Comparison of ENCODE assay signal across 8 cellular contexts in the genomic region with DNA sequence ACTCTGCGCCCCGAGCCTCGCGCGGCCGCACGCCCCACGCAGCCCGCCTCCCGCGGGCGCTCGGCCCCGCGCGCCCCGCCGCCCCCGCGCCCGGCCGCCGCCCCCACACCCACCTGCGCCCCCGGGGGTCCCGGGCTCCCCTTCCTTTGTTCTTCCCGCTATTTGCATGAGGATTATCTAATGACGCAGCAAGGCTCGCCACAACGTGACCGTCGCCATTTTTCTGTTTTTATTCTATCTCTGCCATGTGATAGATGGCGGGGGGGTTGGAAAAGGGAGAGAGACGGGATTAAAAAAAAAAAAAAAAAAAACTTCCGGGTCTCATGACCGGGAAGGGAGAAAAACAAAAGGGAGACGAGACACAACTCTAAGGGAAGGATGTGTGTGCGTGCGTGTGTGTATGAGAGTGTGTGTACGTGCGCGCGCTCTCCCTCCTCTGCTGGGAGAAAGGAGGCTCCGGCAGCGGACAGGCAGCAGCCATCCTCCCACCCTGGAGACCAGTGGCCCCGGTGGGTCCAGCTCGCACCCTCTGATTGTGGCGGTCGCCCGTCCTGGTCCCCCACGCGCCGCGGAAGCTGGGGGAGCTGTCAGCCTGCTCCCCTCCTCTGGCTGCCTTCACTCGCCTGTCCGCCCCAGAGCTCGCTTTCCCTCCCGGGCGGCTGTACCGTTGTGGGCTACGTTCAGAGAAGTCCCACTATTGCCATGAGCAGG.
DNase-seq lines count a peak whose midpoint lies in the region; ATAC-seq, FAIRE-seq and TF ChIP-seq lines count a peak whose summit lies in the region.

No MANE protein-coding gene starts in this region.

- H2AFZ ChIP-seq in HepG2 (ENCODE audit: low read length): peak overlapping the region; percentile 86

- intact Hi-C loops in HepG2 (cut with micrococcal nuclease; ENCODE audit: unreplicated experiment): loop anchor here (5.0 to 10.0 kb wide), 2 partner anchors 90 to 357 kb away; partner anchors contain the start of genes LEPR and LEPROT

- peak in 1 of 2 experiments; percentile 54; a peak in 2 of 4 replicates for TF ChIP-seq POLR2A in HepG2 (IDR thresholded peaks at IDR 0.05; ENCODE audit: insufficient read depth in 1 of 2, low read depth in 2 of 2, low read length in 2 of 2)

- peak overlapping the region; percentile 64 to 84 (median 74) for H3K4me3 ChIP-seq in HepG2 (replicated peaks in 1 of 3; ENCODE audit: insufficient read depth in 1 of 3, low read depth in 2 of 3, low read length in 3 of 3)

- TF ChIP-seq RAD21 in HepG2 (CRISPR knock-in tag; IDR thresholded peaks at IDR 0.05): no peak

- peak overlapping the region; percentile 78 for H3K9ac ChIP-seq in HepG2 (ENCODE audit: insufficient read depth, low read depth, low read length)

- peak; percentile 26 for DNase-seq in NK-92 treated with Interleukin-12 subunit alpha and Interleukin-12 subunit beta, amount 100 ng/mL, for 24 hours (lab: John Stamatoyannopoulos, UW)
- no peak for DNase-seq in NK-92 (lab: John Stamatoyannopoulos, UW; ENCODE audit: unreplicated experiment)
- peak; percentile 81 for DNase-seq in NCI-H69 (lab: John Stamatoyannopoulos, UW)
- peak; percentile 42 to 47 for DNase-seq in activated CD4-positive, alpha-beta T cell treated with anti-CD3 and anti-CD28 coated beads, Interleukin-2, amount 50 U/mL, for 4 hours
- DNase-seq in effector CD4-positive, alpha-beta T cell: peak; percentile 41
- peak; percentile 29 for DNase-seq in HepG2 (ENCODE audit: low spot score)
- peak; percentile 58 to 61 for DNase-seq in stimulated activated CD4-positive, alpha-beta T cell treated with anti-CD3 and anti-CD28 coated beads, Interleukin-2, amount 100 ng/mL, for 24 hours

- POLR2A ChIA-PET in HepG2 (lab: Yijun Ruan, JAX): no interaction called here

- no peak for FAIRE-seq in HepG2 (lab: Jason Lieb, UNC)

- H3K4me2 ChIP-seq in HepG2 (ENCODE audit: low read depth, low read length): peak overlapping the region; percentile 95

- H3K9me3 ChIP-seq in HepG2 (ENCODE audit: low read length): no peaks in the 10 kb centered on the region

- H3K79me2 ChIP-seq in HepG2 (ENCODE audit: insufficient read depth, low read length): no peaks in the 10 kb centered on the region

- in situ Hi-C loops in HepG2 (cut with HindIII; ENCODE audit: extremely low pct_ligation_motif_present, low pct_unique_long_range_greater_than_20kb): loop anchor here (5.0 kb wide), 2 partner anchors 80 to 140 kb away; partner anchors contain the start of gene AK4

- no peak for TF ChIP-seq EP300 in HepG2 (IDR thresholded peaks at IDR 0.05; ENCODE audit: low read depth in 2 of 2, low read length in 2 of 2)
- no peak for TF ChIP-seq EP300 in HepG2 (CRISPR knock-in tag; IDR thresholded peaks at IDR 0.05; ENCODE audit: borderline replicate concordance)

- CTCF ChIA-PET in HepG2 (lab: Yijun Ruan, JAX; ENCODE audit: low intra/inter-chr PET ratio, low total read pairs): no interaction called here

- H3K4me1 ChIP-seq in HepG2 (ENCODE audit: insufficient read depth, low read length): peaks cover 14% of the 10 kb centered on the region; the same call in 1 of the 2 replicates

- peak; percentile 38 for ATAC-seq in HG03354 (IDR thresholded peaks at IDR 0.05; ENCODE audit: poor library complexity, severe bottlenecking, unreplicated experiment)
- ATAC-seq in HepG2: peak; percentile 49

- H3K27me3 ChIP-seq in HepG2 (ENCODE audit: control insufficient read depth in 1 of 2, insufficient read depth in 2 of 2, low read length in 2 of 2): peaks cover 0 to 8% of the 10 kb centered on the region in 2 experiments; a peak in 2 of 5 replicates

- 2% methylated on average over 23 of the region's 61 CpGs for WGBS in HepG2 (ENCODE audit: low lambda C conversion rate)

- TF ChIP-seq CTCF in HepG2 (CRISPR knock-in tag; IDR thresholded peaks at IDR 0.05): no peak

- no peaks in the 10 kb centered on the region for H4K20me1 ChIP-seq in HepG2 (ENCODE audit: insufficient read depth, low read length)

- BruUV-seq in HepG2 (replicated peaks; lab: Mats Ljungman, UMichigan): TSS peak; percentile 94

- no peaks in the 10 kb centered on the region for H3K36me3 ChIP-seq in HepG2 (replicated peaks in 1 of 2; ENCODE audit: control insufficient read depth in 1 of 2, insufficient read depth in 2 of 2, low read length in 2 of 2)

- peak overlapping the region; percentile 26 for H3K27ac ChIP-seq in HepG2 (ENCODE audit: extremely low read length, insufficient read depth, low read length)

TF ChIP-seq in HepG2, 621 proteins besides CTCF, POLR2A, EP300 and RAD21 (continues in another document):
- TF ChIP-seq ZNF782 (CRISPR knock-in tag; IDR thresholded peaks at IDR 0.05; ENCODE audit: borderline replicate concordance) (no peak), SOX6 (IDR thresholded peaks at IDR 0.05) (no peak), SOX6 (CRISPR knock-in tag; IDR thresholded peaks at IDR 0.05) (peak; percentile 45), MYPOP (CRISPR knock-in tag; IDR thresholded peaks at IDR 0.05) (0 out of 2 replicates have a peak, but pooled peaks have one; percentile 41), ZNF501 (CRISPR knock-in tag; IDR thresholded peaks at IDR 0.05) (peak; percentile 63; the same call in 1 of the 2 replicates), ZNF263 (CRISPR knock-in tag; IDR thresholded peaks at IDR 0.05) (peak; percentile 83), CBX1 (IDR thresholded peaks at IDR 0.05; ENCODE audit: low read depth) (no peak), ZSCAN9 (CRISPR knock-in tag; IDR thresholded peaks at IDR 0.05; ENCODE audit: borderline replicate concordance) (0 out of 2 replicates have a peak, but pooled peaks have one; percentile 20), SRY (CRISPR knock-in tag; IDR thresholded peaks at IDR 0.05) (no peak), ZNF547 (CRISPR knock-in tag; IDR thresholded peaks at IDR 0.05) (no peak), ZNF281 (CRISPR knock-in tag; IDR thresholded peaks at IDR 0.05; ENCODE audit: borderline replicate concordance) (no peak), EHMT2 (IDR thresholded peaks at IDR 0.05; ENCODE audit: borderline replicate concordance, low read depth, low read length) (no peak), RARG (CRISPR knock-in tag; IDR thresholded peaks at IDR 0.05; ENCODE audit: low read depth) (no peak)
- TF ChIP-seq, protein P1, sequence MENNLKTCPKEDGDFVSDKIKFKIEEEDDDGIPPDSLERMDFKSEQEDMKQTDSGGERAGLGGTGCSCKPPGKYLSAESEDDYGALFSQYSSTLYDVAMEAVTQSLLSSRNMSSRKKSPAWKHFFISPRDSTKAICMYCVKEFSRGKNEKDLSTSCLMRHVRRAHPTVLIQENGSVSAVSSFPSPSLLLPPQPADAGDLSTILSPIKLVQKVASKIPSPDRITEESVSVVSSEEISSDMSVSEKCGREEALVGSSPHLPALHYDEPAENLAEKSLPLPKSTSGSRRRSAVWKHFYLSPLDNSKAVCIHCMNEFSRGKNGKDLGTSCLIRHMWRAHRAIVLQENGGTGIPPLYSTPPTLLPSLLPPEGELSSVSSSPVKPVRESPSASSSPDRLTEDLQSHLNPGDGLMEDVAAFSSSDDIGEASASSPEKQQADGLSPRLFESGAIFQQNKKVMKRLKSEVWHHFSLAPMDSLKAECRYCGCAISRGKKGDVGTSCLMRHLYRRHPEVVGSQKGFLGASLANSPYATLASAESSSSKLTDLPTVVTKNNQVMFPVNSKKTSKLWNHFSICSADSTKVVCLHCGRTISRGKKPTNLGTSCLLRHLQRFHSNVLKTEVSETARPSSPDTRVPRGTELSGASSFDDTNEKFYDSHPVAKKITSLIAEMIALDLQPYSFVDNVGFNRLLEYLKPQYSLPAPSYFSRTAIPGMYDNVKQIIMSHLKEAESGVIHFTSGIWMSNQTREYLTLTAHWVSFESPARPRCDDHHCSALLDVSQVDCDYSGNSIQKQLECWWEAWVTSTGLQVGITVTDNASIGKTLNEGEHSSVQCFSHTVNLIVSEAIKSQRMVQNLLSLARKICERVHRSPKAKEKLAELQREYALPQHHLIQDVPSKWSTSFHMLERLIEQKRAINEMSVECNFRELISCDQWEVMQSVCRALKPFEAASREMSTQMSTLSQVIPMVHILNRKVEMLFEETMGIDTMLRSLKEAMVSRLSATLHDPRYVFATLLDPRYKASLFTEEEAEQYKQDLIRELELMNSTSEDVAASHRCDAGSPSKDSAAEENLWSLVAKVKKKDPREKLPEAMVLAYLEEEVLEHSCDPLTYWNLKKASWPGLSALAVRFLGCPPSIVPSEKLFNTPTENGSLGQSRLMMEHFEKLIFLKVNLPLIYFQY (CRISPR knock-in tag; IDR thresholded peaks at IDR 0.05; ENCODE audit: borderline replicate concordance): no peak
